14 cellular contexts compared by ENCODE assay signal in genomic region chr2:180655393-180655792, GRCh38.
"Had no signal": no experiment of that assay in that cellular context is flagged by ENCODE, and none has a peak within 500 bp of the region (broad histone marks: within the 10 kb centered on the region; RNA-seq: fewer than 3 reads in every experiment).

No MANE protein-coding gene starts in this region.

- H3K4me3 ChIP-seq: dorsolateral prefrontal cortex, esophagus muscularis mucosa, heart left ventricle, lower lobe of right lung, transverse colon had no signal

- DNase-seq: activated CD4-positive, alpha-beta T cell treated with anti-CD3 and anti-CD28 coated beads, Interleukin-2, amount 50 U/mL, for 48 hours; activated CD4-positive, CD25-positive, alpha-beta regulatory T cell treated with anti-CD3 and anti-CD28 coated beads, Interleukin-2, amount 50 U/mL, for 72 hours; activated CD8-positive, alpha-beta memory T cell treated with anti-CD3 and anti-CD28 coated beads, Interleukin-2, amount 10 ng/mL, durations not matched to agents 7 days and 5 days; activated effector memory CD4-positive, alpha-beta T cell treated with Interleukin-2 at 50 U/mL for 16 hours; activated T-cell treated with anti-CD3 and anti-CD28 coated beads, Interleukin-2, amount 50 U/mL, for 24 hours; dorsolateral prefrontal cortex; heart left ventricle; lower lobe of right lung; naive B cell; right cardiac atrium; transverse colon had no signal

- H3K27ac ChIP-seq: esophagus muscularis mucosa, heart left ventricle, lower lobe of right lung, transverse colon had no signal

- ATAC-seq: activated CD8-positive, alpha-beta memory T cell treated with anti-CD3 and anti-CD28 coated beads, Interleukin-2, amount 10 ng/mL, durations not matched to agents 7 days and 5 days; activated naive CD4-positive, alpha-beta T cell treated with anti-CD3 and anti-CD28 coated beads, Interleukin-2, amount 50 U/mL, for 72 hours; heart left ventricle; lower lobe of right lung; right cardiac atrium; stimulated activated memory B cell treated with anti-CD40 and anti-IgM and Interleukin-4, amounts not matched to agents 10 μg/mL and 1 μg/mL and 100 μg/mL, for 72 hours had no signal

- H3K36me3 ChIP-seq: esophagus muscularis mucosa, heart left ventricle, lower lobe of right lung, transverse colon had no signal

- H3K4me1 ChIP-seq: esophagus muscularis mucosa, heart left ventricle, lower lobe of right lung, transverse colon had no signal

- H3K27me3 ChIP-seq: dorsolateral prefrontal cortex, esophagus muscularis mucosa, transverse colon had no signal

- H3K9me3 ChIP-seq: esophagus muscularis mucosa, heart left ventricle, lower lobe of right lung, transverse colon had no signal
